In genomic region chr5:138650999-138651766, GRCh38 we compare ENCODE assay signal across 13 cellular contexts.
"Had no signal": no experiment of that assay in that cellular context is flagged by ENCODE, and none has a peak within 500 bp of the region (broad histone marks: within the 10 kb centered on the region; RNA-seq: fewer than 3 reads in every experiment).

No MANE protein-coding gene starts in this region.

- H3K4me3 Mint-ChIP-seq: activated CD4-positive, alpha-beta T cell treated with anti-CD3 and anti-CD28 coated beads for 36 hours; activated CD8-positive, alpha-beta T cell treated with anti-CD3 and anti-CD28 coated beads, Interleukin-2, amount 10 ng/mL, durations not matched to agents 7 days and 5 days; stimulated activated effector memory CD8-positive, alpha-beta T cell treated with anti-CD3 and anti-CD28 coated beads, Interleukin-12 subunit alpha, Interleukin-12 subunit beta, amount 100 ng/mL, for 72 hours had no signal

- ATAC-seq: activated CD4-positive, alpha-beta T cell treated with anti-CD3 and anti-CD28 coated beads for 36 hours; activated CD8-positive, alpha-beta T cell treated with anti-CD3 and anti-CD28 coated beads, Interleukin-2, amount 10 ng/mL, durations not matched to agents 7 days and 5 days; gastrocnemius medialis; right lobe of liver; stimulated activated effector memory CD8-positive, alpha-beta T cell treated with anti-CD3 and anti-CD28 coated beads, Interleukin-12 subunit alpha, Interleukin-12 subunit beta, amount 100 ng/mL, for 72 hours had no signal

- H3K27ac Mint-ChIP-seq: activated CD4-positive, alpha-beta T cell treated with anti-CD3 and anti-CD28 coated beads for 36 hours; activated CD8-positive, alpha-beta T cell treated with anti-CD3 and anti-CD28 coated beads, Interleukin-2, amount 10 ng/mL, durations not matched to agents 7 days and 5 days; stimulated activated effector memory CD8-positive, alpha-beta T cell treated with anti-CD3 and anti-CD28 coated beads, Interleukin-12 subunit alpha, Interleukin-12 subunit beta, amount 100 ng/mL, for 72 hours had no signal

- DNase-seq: activated CD4-positive, alpha-beta T cell treated with anti-CD3 and anti-CD28 coated beads for 36 hours; activated CD8-positive, alpha-beta memory T cell treated with anti-CD3 and anti-CD28 coated beads, Interleukin-2, amount 50 U/mL, for 48 hours; activated CD8-positive, alpha-beta T cell treated with anti-CD3 and anti-CD28 coated beads, Interleukin-2, amount 10 ng/mL, durations not matched to agents 7 days and 5 days; activated naive CD4-positive, alpha-beta T cell; central memory CD4-positive, alpha-beta T cell; cortex of kidney; effector CD8-positive, alpha-beta T cell; gastrocnemius medialis; nucleus accumbens; right lobe of liver; T1000; tibial artery had no signal
